Comparison of ENCODE assay signal across 11 cellular contexts in genomic region chr5:151153300-151153699, GRCh38. TPM values are rescaled to one million over a fixed set of nuclear protein-coding genes. Genes with fewer than 3 reads are reported as not detected.
A peak's percentile ranks its signal among the peaks of the same experiment; 100 is the strongest.
DNase-seq lines count a peak whose midpoint lies in the region; ATAC-seq and TF ChIP-seq lines count a peak whose summit lies in the region.
"Had no signal": no experiment of that assay in that cellular context is flagged by ENCODE, and none has a peak within 500 bp of the region (broad histone marks: within the 10 kb centered on the region; RNA-seq: fewer than 3 reads in every experiment).

No MANE protein-coding gene starts in this region.

- H3K9me3 ChIP-seq in esophagus muscularis mucosa, result no peaks in the 10 kb centered on the region

- no peak overlapping the region for H3K4me3 ChIP-seq in esophagus muscularis mucosa
- H3K4me3 ChIP-seq: GM23248 had no signal

- TF ChIP-seq POLR2A in GM18505 (IDR thresholded peaks at IDR 0.05; ENCODE audit: borderline replicate concordance, extremely low read depth, insufficient read depth, insufficient read length) (peak; percentile 2), esophagus muscularis mucosa (IDR thresholded peaks at IDR 0.05; ENCODE audit: low read depth) (no peak)

- POLR2A ChIA-PET in T-cell (lab: Charles Lee), result interaction anchor here in 1 of 2 donors (0.6 kb wide), 1 partner anchor 367 kb away, joined by 4 read pairs; no protein-coding TSS in a partner anchor

- TF ChIP-seq EP300 in esophagus muscularis mucosa (IDR thresholded peaks at IDR 0.05), result no peak

- peaks cover 78 to 93% (median 91%) of the 10 kb centered on the region in 4 donors for H3K4me1 ChIP-seq in esophagus muscularis mucosa

- CTCF ChIA-PET in T-cell (lab: Charles Lee), result interaction anchor here (0.5 to 1.5 kb wide), 4 partner anchors 11 to 607 kb away, joined by 3 to 7 read pairs (median 4); no protein-coding TSS in a partner anchor

- H3K27me3 ChIP-seq in esophagus muscularis mucosa, result no peaks in the 10 kb centered on the region

- peak overlapping the region; percentile 88 to 96 (median 94) for H3K27ac ChIP-seq in esophagus muscularis mucosa (replicated peaks in 1 of 4)

- 73% methylated on average over 3 of the region's 3 CpGs for WGBS in esophagus muscularis mucosa

- H3K36me3 ChIP-seq in esophagus muscularis mucosa, result peaks cover 0 to 9% (median 0%) of the 10 kb centered on the region in 4 donors

- H3K36me3 Mint-ChIP-seq in T-cell, result peaks cover 22% of the 10 kb centered on the region

- no peak for TF ChIP-seq CTCF in esophagus muscularis mucosa (IDR thresholded peaks at IDR 0.05)

- no peaks in the 10 kb centered on the region for H3K9me3 Mint-ChIP-seq in T-cell

- ATAC-seq in GM18505 (IDR thresholded peaks at IDR 0.05; ENCODE audit: unreplicated experiment) (no peak), T-cell (replicated peaks in 1 of 4) (no peak)
- peak; percentile 16 for ATAC-seq in stimulated activated naive CD8-positive, alpha-beta T cell treated with anti-CD3 and anti-CD28 coated beads, Interleukin-15, Interleukin-2, amounts not matched to agents 100 U/mL and 50 U/mL, for 24 hours
- ATAC-seq: PC-3 had no signal

- peaks cover 87 to 88% (median 88%) of the 10 kb centered on the region in 3 donors for H3K4me1 Mint-ChIP-seq in T-cell

- H3K27ac Mint-ChIP-seq in T-cell, result peak overlapping the region; percentile 96 to 98

- H3K27me3 Mint-ChIP-seq in T-cell, result no peaks in the 10 kb centered on the region

- H3K4me3 Mint-ChIP-seq in T-cell, result peak overlapping the region; percentile 8 to 96 (median 34)

- intact Hi-C loops in esophagus muscularis mucosa (cut with DNase I), result no loop called here

- DNase-seq in T-cell, result no peak
- no peak for DNase-seq in esophagus muscularis mucosa (ENCODE audit: extremely low spot score)
- DNase-seq in stimulated activated naive CD8-positive, alpha-beta T cell treated with anti-CD3 and anti-CD28 coated beads, Interleukin-15, Interleukin-2, amounts not matched to agents 100 U/mL and 50 U/mL, for 24 hours, result peak; percentile 46
- DNase-seq in HT-29 (ENCODE audit: low spot score), result no peak
- no peak for DNase-seq in GM03348 (ENCODE audit: low spot score)
- DNase-seq in SIG-M5 (lab: John Stamatoyannopoulos, UW), result no peak
- DNase-seq: NCI-H2107, PC-3, substantia nigra had no signal

RNA-seq across cellular contexts. Expression of gene ANXA6, which starts 4.3 kb away (rescaled TPM):
- total RNA-seq in T-cell (100 to 1,000 TPM; 266 to 395 (median 345) TPM), esophagus muscularis mucosa (100 to 1,000 TPM; 232 to 442 (median 374) TPM)
- 3.6 and 5.3 TPM in 2 replicates for total RNA-seq in HT-29 (2014; rRNA removed; shearing (Covaris generic))

Comparison
In these comparisons a context has a peak if more than half of its experiments do, and no peak if none do; other contexts are left out.
1. RNA of gene ANXA6, which starts 4.3 kb away (total RNA-seq): 232 to 442 TPM in esophagus muscularis mucosa and 266 to 395 TPM in T-cell; 3.6 to 5.3 TPM in HT-29; every median in the first group is over 10 times any median in the second.